26 cellular contexts compared by ENCODE assay signal in genomic region chr2:189641047-189641446, GRCh38. TPM values are rescaled to one million over a fixed set of nuclear protein-coding genes. Genes with fewer than 3 reads are reported as not detected.
DNase-seq lines count a peak whose midpoint lies in the region; ATAC-seq and TF ChIP-seq lines count a peak whose summit lies in the region.
"Had no signal": no experiment of that assay in that cellular context is flagged by ENCODE, and none has a peak within 500 bp of the region (broad histone marks: within the 10 kb centered on the region; RNA-seq: fewer than 3 reads in every experiment).

No MANE protein-coding gene starts in this region.

- H3K4me1 Mint-ChIP-seq in activated T-cell treated with anti-CD3 and anti-CD28 coated beads, Interleukin-2, amount 50 U/mL, for 72 hours (ENCODE audit: low read depth), result peaks cover 32% of the 10 kb centered on the region

- no peak for TF ChIP-seq EP300 in stomach (IDR thresholded peaks at IDR 0.05)

- H3K36me3 ChIP-seq in hepatocyte (replicated peaks; ENCODE audit: insufficient read depth, low read depth) (no peaks in the 10 kb centered on the region), stomach (no peaks in the 10 kb centered on the region)
- H3K36me3 ChIP-seq: BE2C, esophagus squamous epithelium, Peyer's patch had no signal

- peaks cover 0 to 1% of the 10 kb centered on the region in 2 donors for H3K9me3 Mint-ChIP-seq in activated T-cell treated with anti-CD3 and anti-CD28 coated beads, Interleukin-2, amount 50 U/mL, for 72 hours

- peak overlapping the region; percentile 45 for H3K27ac Mint-ChIP-seq in activated T-cell treated with anti-CD3 and anti-CD28 coated beads, Interleukin-2, amount 50 U/mL, for 72 hours
- H3K27ac Mint-ChIP-seq: naive thymus-derived CD4-positive, alpha-beta T cell had no signal

- H3K4me3 Mint-ChIP-seq in activated T-cell treated with anti-CD3 and anti-CD28 coated beads, Interleukin-2, amount 50 U/mL, for 72 hours, result peak overlapping the region in 1 of 2 donors; percentile 6
- H3K4me3 Mint-ChIP-seq: naive thymus-derived CD4-positive, alpha-beta T cell had no signal

- no peak for TF ChIP-seq POLR2A in stomach (IDR thresholded peaks at IDR 0.05)

- no peak overlapping the region for H3K4me3 ChIP-seq in hepatocyte
- H3K4me3 ChIP-seq in stomach, result no peak overlapping the region
- H3K4me3 ChIP-seq: esophagus squamous epithelium, Peyer's patch, skin epidermis had no signal

- no peak for DNase-seq in activated T-cell treated with anti-CD3 and anti-CD28 coated beads, Interleukin-2, amount 50 U/mL, for 72 hours
- no peak for DNase-seq in activated T-cell treated with anti-CD3 and anti-CD28 coated beads for 4 hours
- peak; percentile 13 for DNase-seq in NCI-H524 treated with DMSO at 0.1 percent for 48 hours (lab: John Stamatoyannopoulos, UW)
- no peak for DNase-seq in hepatocyte (ENCODE audit: low spot score)
- no peak for DNase-seq in stomach
- DNase-seq in activated CD8-positive, alpha-beta memory T cell treated with anti-CD3 and anti-CD28 coated beads, Interleukin-2, amount 50 U/mL, for 48 hours, result no peak
- DNase-seq in globus pallidus (ENCODE audit: low spot score), result no peak
- DNase-seq: ACHN; activated CD4-positive, alpha-beta T cell treated with anti-CD3 and anti-CD28 coated beads, Interleukin-2, amount 50 U/mL, for 1 hour; BE2C; cortex of kidney; DMS79; esophagus squamous epithelium; GF-D8; hypothalamus; islet precursor cell; midbrain; naive thymus-derived CD4-positive, alpha-beta T cell; NCI-H526 treated with DMSO at 0.1 percent for 48 hours; occipital lobe; Peyer's patch; SHP77 treated with DMSO at 0.1 percent for 48 hours; trophoblast cell had no signal

- H3K9me3 ChIP-seq in hepatocyte (ENCODE audit: low read depth) (no peaks in the 10 kb centered on the region), stomach (no peaks in the 10 kb centered on the region)
- H3K9me3 ChIP-seq: BE2C, esophagus squamous epithelium, Peyer's patch had no signal

- H3K79me2 ChIP-seq in hepatocyte, result no peaks in the 10 kb centered on the region

- no peaks in the 10 kb centered on the region for H3K27me3 Mint-ChIP-seq in activated T-cell treated with anti-CD3 and anti-CD28 coated beads, Interleukin-2, amount 50 U/mL, for 72 hours (ENCODE audit: low read depth)
- H3K27me3 Mint-ChIP-seq: naive thymus-derived CD4-positive, alpha-beta T cell had no signal

- H3K27ac ChIP-seq in hepatocyte, result peak overlapping the region; percentile 12
- peak overlapping the region in 4 of 5 donors; percentile 2 to 70 (median 18) for H3K27ac ChIP-seq in stomach
- H3K27ac ChIP-seq: esophagus squamous epithelium, KMS-11, Peyer's patch, skin epidermis had no signal

- H3K9me2 ChIP-seq in hepatocyte (replicated peaks; ENCODE audit: insufficient read depth), result no peaks in the 10 kb centered on the region

- no peak for ATAC-seq in activated T-cell treated with anti-CD3 and anti-CD28 coated beads, Interleukin-2, amount 50 U/mL, for 72 hours (replicated peaks in 1 of 2)
- no peak for ATAC-seq in HG02970 (IDR thresholded peaks at IDR 0.05; ENCODE audit: low FRiP score, unreplicated experiment)
- ATAC-seq: naive thymus-derived CD4-positive, alpha-beta T cell had no signal

- no peak overlapping the region for H2AFZ ChIP-seq in hepatocyte

- intact Hi-C loops in stomach (cut with DNase I; ENCODE audit: low total_unique reads), result no loop called here

- H3K27me3 ChIP-seq in hepatocyte (no peaks in the 10 kb centered on the region), stomach (no peaks in the 10 kb centered on the region)
- H3K27me3 ChIP-seq: BE2C, esophagus squamous epithelium, Peyer's patch had no signal

- no peaks in the 10 kb centered on the region for H4K20me1 ChIP-seq in hepatocyte (ENCODE audit: insufficient read depth, poor library complexity, severe bottlenecking)

- H3K4me1 ChIP-seq in hepatocyte (ENCODE audit: insufficient read depth) (peaks cover 3% of the 10 kb centered on the region), stomach (peaks cover 7 to 14% (median 9%) of the 10 kb centered on the region in 4 donors)
- H3K4me1 ChIP-seq: BE2C, esophagus squamous epithelium had no signal

- WGBS in hepatocyte (ENCODE audit: low lambda C conversion rate, missing lambda C conversion rate), result 17% methylated on average over 1 of the region's 1 CpG
- 22 to 50% (median 38%) methylated on average over 1 of the region's 1 CpG for WGBS in stomach, 5 donors

- H3K36me3 Mint-ChIP-seq in activated T-cell treated with anti-CD3 and anti-CD28 coated beads, Interleukin-2, amount 50 U/mL, for 72 hours (ENCODE audit: insufficient read depth in 2 of 2), result peaks cover 0 to 2% of the 10 kb centered on the region in 2 donors
- H3K36me3 Mint-ChIP-seq: naive thymus-derived CD4-positive, alpha-beta T cell had no signal

- no peak for TF ChIP-seq CTCF in hepatocyte (IDR thresholded peaks at IDR 0.05; ENCODE audit: poor library complexity)
- TF ChIP-seq CTCF in stomach (IDR thresholded peaks at IDR 0.05), result no peak

- H3K4me2 ChIP-seq in hepatocyte, result no peak overlapping the region
- H3K4me2 ChIP-seq: KMS-11 had no signal

RNA-seq across cellular contexts. Expression of gene ASNSD1, which starts 20.2 kb away (rescaled TPM):
- 10 to 100 TPM; 52.1 to 59.1 TPM for total RNA-seq in activated T-cell treated with anti-CD3 and anti-CD28 coated beads, Interleukin-2, amount 50 U/mL, for 72 hours
- 64.7 and 66.9 TPM in 2 replicates for total RNA-seq in hepatocyte
- polyA plus RNA-seq in hepatocyte, result 38.4 and 41.0 TPM in 2 replicates
- total RNA-seq in stomach, result 100 to 1,000 TPM in 1 of 5 donors, 10 to 100 TPM in 4; 12.3 to 143 (median 33.3) TPM
- 10 to 100 TPM; 29.0 to 37.7 (median 37.1) TPM for polyA plus RNA-seq in stomach

RNA-seq across cellular contexts. Expression of gene ANKAR, which starts 33.4 kb away (rescaled TPM):
- 1 to 10 TPM; 5.9 to 7.5 TPM for total RNA-seq in activated T-cell treated with anti-CD3 and anti-CD28 coated beads, Interleukin-2, amount 50 U/mL, for 72 hours
- total RNA-seq in hepatocyte (3.1 and 4.0 TPM in 2 replicates), stomach (10 to 100 TPM in 2 of 5 donors, 1 to 10 TPM in 3; 2.0 to 26.8 (median 8.2) TPM)
- polyA plus RNA-seq in hepatocyte (4.6 and 5.3 TPM in 2 replicates), stomach (1 to 10 TPM; 2.1 to 6.6 (median 2.2) TPM)
